In genomic region chr14:65949711-65950516, GRCh38 we compare ENCODE assay signal across 8 cellular contexts.
DNase-seq lines count a peak whose midpoint lies in the region; ATAC-seq and TF ChIP-seq lines count a peak whose summit lies in the region.

No MANE protein-coding gene starts in this region.

- H3K9me2 ChIP-seq in Loucy (replicated peaks; ENCODE audit: low read depth, low read length) (no peaks in the 10 kb centered on the region), hepatocyte (replicated peaks; ENCODE audit: insufficient read depth) (no peaks in the 10 kb centered on the region)

- H3K27ac ChIP-seq in hepatocyte = no peak overlapping the region

- H3K4me3 ChIP-seq in Loucy (ENCODE audit: low read length, poor library complexity, severe bottlenecking) (peak overlapping the region; percentile 30), hepatocyte (no peak overlapping the region)

- peaks cover 38% of the 10 kb centered on the region for H3K4me1 ChIP-seq in Loucy (ENCODE audit: insufficient read depth, low read length, poor library complexity, severe bottlenecking)
- H3K4me1 ChIP-seq in hepatocyte (ENCODE audit: insufficient read depth) = no peaks in the 10 kb centered on the region

- H3K27me3 ChIP-seq in Loucy (ENCODE audit: insufficient read depth, low read length, poor library complexity, severe bottlenecking) (no peaks in the 10 kb centered on the region), hepatocyte (no peaks in the 10 kb centered on the region)

- H3K9me3 Mint-ChIP-seq in osteocyte (ENCODE audit: unreplicated experiment) = no peaks in the 10 kb centered on the region

- H3K4me3 Mint-ChIP-seq in osteocyte (ENCODE audit: unreplicated experiment) = no peak overlapping the region

- DNase-seq in AG08395 (ENCODE audit: low spot score) (peak; percentile 15), hepatocyte (ENCODE audit: low spot score) (peak; percentile 58), osteocyte (ENCODE audit: extremely low spot score, unreplicated experiment) (no peak)
- peak; percentile 28 for DNase-seq in activated CD8-positive, alpha-beta memory T cell treated with anti-CD3 and anti-CD28 coated beads, Interleukin-2, amount 50 U/mL, for 4 hours
- no peak for DNase-seq in NK-92 treated with Interleukin-12 subunit alpha and Interleukin-12 subunit beta, amount 100 ng/mL, for 24 hours (lab: John Stamatoyannopoulos, UW)

- ATAC-seq in GM18873 (IDR thresholded peaks at IDR 0.05; ENCODE audit: low FRiP score, unreplicated experiment) (peak; percentile 43), GM21576 (IDR thresholded peaks at IDR 0.05; ENCODE audit: unreplicated experiment) (no peak)

- peak overlapping the region; percentile 13 for H3K9ac ChIP-seq in Loucy (ENCODE audit: low read depth, low read length, poor library complexity, severe bottlenecking)

- H4K20me1 ChIP-seq in Loucy (ENCODE audit: insufficient read depth, low read length, poor library complexity, severe bottlenecking) = no peaks in the 10 kb centered on the region
- H4K20me1 ChIP-seq in hepatocyte (ENCODE audit: insufficient read depth, poor library complexity, severe bottlenecking) = no peaks in the 10 kb centered on the region

- peaks cover 2% of the 10 kb centered on the region for H3K27me3 Mint-ChIP-seq in osteocyte (ENCODE audit: unreplicated experiment)

- no peaks in the 10 kb centered on the region for H3K79me2 ChIP-seq in Loucy (ENCODE audit: insufficient read depth, low read length)
- H3K79me2 ChIP-seq in hepatocyte = no peaks in the 10 kb centered on the region

- H3K9me3 ChIP-seq in Loucy (ENCODE audit: insufficient read depth, low read depth, low read length) (no peaks in the 10 kb centered on the region), hepatocyte (ENCODE audit: low read depth) (no peaks in the 10 kb centered on the region)

- no peaks in the 10 kb centered on the region for H3F3A ChIP-seq in Loucy (ENCODE audit: low read depth)

- 56% methylated on average over 4 of the region's 4 CpGs for WGBS in hepatocyte (ENCODE audit: low lambda C conversion rate, missing lambda C conversion rate)

- H2AFZ ChIP-seq in Loucy (ENCODE audit: low read length) (peak overlapping the region; percentile 47), hepatocyte (no peak overlapping the region)

- no peaks in the 10 kb centered on the region for H3K36me3 Mint-ChIP-seq in osteocyte (ENCODE audit: unreplicated experiment)

- no peaks in the 10 kb centered on the region for H3K4me1 Mint-ChIP-seq in osteocyte (ENCODE audit: unreplicated experiment)

- TF ChIP-seq CTCF in Loucy (conservative IDR thresholded peaks at IDR 0.05; ENCODE audit: low read length) (no peak), hepatocyte (IDR thresholded peaks at IDR 0.05; ENCODE audit: poor library complexity) (no peak), osteocyte (IDR thresholded peaks at IDR 0.05) (no peak)

- H3K4me2 ChIP-seq in Loucy (ENCODE audit: low read depth, low read length, poor library complexity, severe bottlenecking) (peak overlapping the region; percentile 62), hepatocyte (no peak overlapping the region)

- H3K27ac Mint-ChIP-seq in osteocyte (ENCODE audit: unreplicated experiment) = no peak overlapping the region

- H3K36me3 ChIP-seq in Loucy (ENCODE audit: insufficient read depth, low read length) = no peaks in the 10 kb centered on the region
- H3K36me3 ChIP-seq in hepatocyte (replicated peaks; ENCODE audit: insufficient read depth, low read depth) = no peaks in the 10 kb centered on the region

Comparison
In these comparisons a context has a peak if more than half of its experiments do, and no peak if none do; other contexts are left out.
1. DNase-seq: peak in AG08395 (single experiment), activated CD8-positive, alpha-beta memory T cell treated with anti-CD3 and anti-CD28 coated beads, Interleukin-2, amount 50 U/mL, for 4 hours (single experiment) and hepatocyte (single experiment); none in NK-92 treated with Interleukin-12 subunit alpha and Interleukin-12 subunit beta, amount 100 ng/mL, for 24 hours (single experiment) and osteocyte (single experiment).